In the genomic region with DNA sequence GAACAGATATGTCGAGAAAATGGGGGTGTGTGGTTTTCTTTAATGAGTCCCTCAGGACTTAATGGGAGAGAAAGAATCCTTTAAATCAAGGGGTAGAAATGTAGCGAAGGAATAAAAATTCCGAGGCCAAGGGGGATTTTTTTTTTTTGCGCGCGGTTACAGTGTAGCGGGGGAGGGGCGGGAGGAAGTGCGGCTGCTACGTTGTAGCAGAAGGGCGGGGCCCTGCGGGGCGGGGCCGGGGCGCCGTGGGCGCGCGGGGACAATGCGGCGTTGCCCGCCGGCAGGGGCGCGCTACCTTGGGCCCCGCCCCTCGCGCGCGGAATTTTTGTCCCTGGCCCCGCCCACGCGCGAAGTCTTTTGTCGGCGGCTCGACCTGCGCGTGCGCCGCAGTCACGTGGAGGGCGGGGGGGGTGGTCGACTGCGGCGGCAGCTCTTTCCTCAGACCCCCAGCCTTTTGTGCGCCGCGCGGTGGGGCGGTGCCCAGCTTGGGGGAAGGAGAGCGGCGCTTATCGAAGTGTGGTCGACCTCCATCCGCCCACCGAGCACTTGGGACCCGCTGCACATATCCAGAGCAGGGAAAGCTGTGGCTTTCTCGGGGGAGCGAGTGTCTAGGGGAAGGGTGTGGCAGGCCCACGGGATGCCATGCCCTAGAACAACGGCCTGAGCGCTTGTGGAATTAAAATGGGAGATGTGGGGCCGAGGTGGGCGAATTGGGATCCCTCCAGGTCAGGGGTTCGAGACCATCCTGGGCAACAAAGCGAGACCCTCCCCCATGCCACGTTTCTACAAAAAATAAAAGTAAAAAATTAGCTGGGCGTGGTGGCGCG, we compare ENCODE assay signal across 1 cellular context.
A peak's percentile ranks its signal among the peaks of the same experiment; 100 is the strongest.
TF ChIP-seq lines count a peak whose summit lies in the region.

No MANE protein-coding gene starts in this region.

TF ChIP-seq in HepG2, 621 proteins besides CTCF, POLR2A, EP300 and RAD21 (continued from another document and continues in another):
- peak; percentile 55; the same call in 1 of the 2 replicates for TF ChIP-seq HDAC2 (CRISPR knock-in tag; IDR thresholded peaks at IDR 0.05)
- TF ChIP-seq, protein P1, sequence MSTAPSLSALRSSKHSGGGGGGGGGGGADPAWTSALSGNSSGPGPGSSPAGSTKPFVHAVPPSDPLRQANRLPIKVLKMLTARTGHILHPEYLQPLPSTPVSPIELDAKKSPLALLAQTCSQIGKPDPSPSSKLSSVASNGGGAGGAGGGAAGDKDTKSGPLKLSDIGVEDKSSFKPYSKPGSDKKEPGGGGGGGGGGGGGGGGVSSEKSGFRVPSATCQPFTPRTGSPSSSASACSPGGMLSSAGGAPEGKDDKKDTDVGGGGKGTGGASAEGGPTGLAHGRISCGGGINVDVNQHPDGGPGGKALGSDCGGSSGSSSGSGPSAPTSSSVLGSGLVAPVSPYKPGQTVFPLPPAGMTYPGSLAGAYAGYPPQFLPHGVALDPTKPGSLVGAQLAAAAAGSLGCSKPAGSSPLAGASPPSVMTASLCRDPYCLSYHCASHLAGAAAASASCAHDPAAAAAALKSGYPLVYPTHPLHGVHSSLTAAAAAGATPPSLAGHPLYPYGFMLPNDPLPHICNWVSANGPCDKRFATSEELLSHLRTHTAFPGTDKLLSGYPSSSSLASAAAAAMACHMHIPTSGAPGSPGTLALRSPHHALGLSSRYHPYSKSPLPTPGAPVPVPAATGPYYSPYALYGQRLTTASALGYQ (CRISPR knock-in tag; IDR thresholded peaks at IDR 0.05): peak; percentile 55; the same call in 1 of the 2 replicates
- TF ChIP-seq TCF12 (IDR thresholded peaks at IDR 0.05): no peak
- 0 out of 2 replicates have a peak, but pooled peaks have one; percentile 14 for TF ChIP-seq TCF12 (CRISPR knock-in tag; IDR thresholded peaks at IDR 0.05)
- no peak for TF ChIP-seq REXO4 (CRISPR knock-in tag; IDR thresholded peaks at IDR 0.05; ENCODE audit: borderline replicate concordance)
- no peak for TF ChIP-seq CBX2 (IDR thresholded peaks at IDR 0.05; ENCODE audit: low read depth, low read length)
- TF ChIP-seq CBX2 (CRISPR knock-in tag; IDR thresholded peaks at IDR 0.05; ENCODE audit: low read depth): no peak
- TF ChIP-seq, protein P2, sequence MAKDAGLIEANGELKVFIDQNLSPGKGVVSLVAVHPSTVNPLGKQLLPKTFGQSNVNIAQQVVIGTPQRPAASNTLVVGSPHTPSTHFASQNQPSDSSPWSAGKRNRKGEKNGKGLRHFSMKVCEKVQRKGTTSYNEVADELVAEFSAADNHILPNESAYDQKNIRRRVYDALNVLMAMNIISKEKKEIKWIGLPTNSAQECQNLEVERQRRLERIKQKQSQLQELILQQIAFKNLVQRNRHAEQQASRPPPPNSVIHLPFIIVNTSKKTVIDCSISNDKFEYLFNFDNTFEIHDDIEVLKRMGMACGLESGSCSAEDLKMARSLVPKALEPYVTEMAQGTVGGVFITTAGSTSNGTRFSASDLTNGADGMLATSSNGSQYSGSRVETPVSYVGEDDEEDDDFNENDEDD (CRISPR knock-in tag; IDR thresholded peaks at IDR 0.05; ENCODE audit: borderline replicate concordance): peak; percentile 92
- TF ChIP-seq ZNF264 (CRISPR knock-in tag; IDR thresholded peaks at IDR 0.05): 0 out of 2 replicates have a peak, but pooled peaks have one; percentile 39
- TF ChIP-seq SAFB2 (CRISPR knock-in tag; IDR thresholded peaks at IDR 0.05; ENCODE audit: borderline replicate concordance, low read depth): peak; percentile 75; the same call in 1 of the 2 replicates
- no peak; the same call in 1 of the 2 replicates for TF ChIP-seq ZNF678 (CRISPR knock-in tag; IDR thresholded peaks at IDR 0.05)
- TF ChIP-seq, protein P3, sequence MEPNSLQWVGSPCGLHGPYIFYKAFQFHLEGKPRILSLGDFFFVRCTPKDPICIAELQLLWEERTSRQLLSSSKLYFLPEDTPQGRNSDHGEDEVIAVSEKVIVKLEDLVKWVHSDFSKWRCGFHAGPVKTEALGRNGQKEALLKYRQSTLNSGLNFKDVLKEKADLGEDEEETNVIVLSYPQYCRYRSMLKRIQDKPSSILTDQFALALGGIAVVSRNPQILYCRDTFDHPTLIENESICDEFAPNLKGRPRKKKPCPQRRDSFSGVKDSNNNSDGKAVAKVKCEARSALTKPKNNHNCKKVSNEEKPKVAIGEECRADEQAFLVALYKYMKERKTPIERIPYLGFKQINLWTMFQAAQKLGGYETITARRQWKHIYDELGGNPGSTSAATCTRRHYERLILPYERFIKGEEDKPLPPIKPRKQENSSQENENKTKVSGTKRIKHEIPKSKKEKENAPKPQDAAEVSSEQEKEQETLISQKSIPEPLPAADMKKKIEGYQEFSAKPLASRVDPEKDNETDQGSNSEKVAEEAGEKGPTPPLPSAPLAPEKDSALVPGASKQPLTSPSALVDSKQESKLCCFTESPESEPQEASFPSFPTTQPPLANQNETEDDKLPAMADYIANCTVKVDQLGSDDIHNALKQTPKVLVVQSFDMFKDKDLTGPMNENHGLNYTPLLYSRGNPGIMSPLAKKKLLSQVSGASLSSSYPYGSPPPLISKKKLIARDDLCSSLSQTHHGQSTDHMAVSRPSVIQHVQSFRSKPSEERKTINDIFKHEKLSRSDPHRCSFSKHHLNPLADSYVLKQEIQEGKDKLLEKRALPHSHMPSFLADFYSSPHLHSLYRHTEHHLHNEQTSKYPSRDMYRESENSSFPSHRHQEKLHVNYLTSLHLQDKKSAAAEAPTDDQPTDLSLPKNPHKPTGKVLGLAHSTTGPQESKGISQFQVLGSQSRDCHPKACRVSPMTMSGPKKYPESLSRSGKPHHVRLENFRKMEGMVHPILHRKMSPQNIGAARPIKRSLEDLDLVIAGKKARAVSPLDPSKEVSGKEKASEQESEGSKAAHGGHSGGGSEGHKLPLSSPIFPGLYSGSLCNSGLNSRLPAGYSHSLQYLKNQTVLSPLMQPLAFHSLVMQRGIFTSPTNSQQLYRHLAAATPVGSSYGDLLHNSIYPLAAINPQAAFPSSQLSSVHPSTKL (CRISPR knock-in tag; IDR thresholded peaks at IDR 0.05): peak; percentile 69; the same call in 1 of the 2 replicates
- TF ChIP-seq RBM22 (optimal IDR thresholded peaks at IDR 0.05; ENCODE audit: low read length): peak; percentile 97
- TF ChIP-seq MED1 (CRISPR knock-in tag; IDR thresholded peaks at IDR 0.05): peak; percentile 68
- TF ChIP-seq GATAD2A (CRISPR knock-in tag; IDR thresholded peaks at IDR 0.05): peak; percentile 26; the same call in 1 of the 2 replicates
- peak; percentile 46; the same call in 1 of the 2 replicates for TF ChIP-seq ZFP1 (CRISPR knock-in tag; IDR thresholded peaks at IDR 0.05)
- TF ChIP-seq ZNF143 (CRISPR knock-in tag; IDR thresholded peaks at IDR 0.05): 0 out of 2 replicates have a peak, but pooled peaks have one; percentile 40
- 0 out of 2 replicates have a peak, but pooled peaks have one; percentile 49 for TF ChIP-seq MTF2 (CRISPR knock-in tag; IDR thresholded peaks at IDR 0.05; ENCODE audit: borderline replicate concordance)
- TF ChIP-seq CENPT (CRISPR knock-in tag; IDR thresholded peaks at IDR 0.05; ENCODE audit: low read depth): peak; percentile 53; the same call in 1 of the 2 replicates
- TF ChIP-seq, protein P4, sequence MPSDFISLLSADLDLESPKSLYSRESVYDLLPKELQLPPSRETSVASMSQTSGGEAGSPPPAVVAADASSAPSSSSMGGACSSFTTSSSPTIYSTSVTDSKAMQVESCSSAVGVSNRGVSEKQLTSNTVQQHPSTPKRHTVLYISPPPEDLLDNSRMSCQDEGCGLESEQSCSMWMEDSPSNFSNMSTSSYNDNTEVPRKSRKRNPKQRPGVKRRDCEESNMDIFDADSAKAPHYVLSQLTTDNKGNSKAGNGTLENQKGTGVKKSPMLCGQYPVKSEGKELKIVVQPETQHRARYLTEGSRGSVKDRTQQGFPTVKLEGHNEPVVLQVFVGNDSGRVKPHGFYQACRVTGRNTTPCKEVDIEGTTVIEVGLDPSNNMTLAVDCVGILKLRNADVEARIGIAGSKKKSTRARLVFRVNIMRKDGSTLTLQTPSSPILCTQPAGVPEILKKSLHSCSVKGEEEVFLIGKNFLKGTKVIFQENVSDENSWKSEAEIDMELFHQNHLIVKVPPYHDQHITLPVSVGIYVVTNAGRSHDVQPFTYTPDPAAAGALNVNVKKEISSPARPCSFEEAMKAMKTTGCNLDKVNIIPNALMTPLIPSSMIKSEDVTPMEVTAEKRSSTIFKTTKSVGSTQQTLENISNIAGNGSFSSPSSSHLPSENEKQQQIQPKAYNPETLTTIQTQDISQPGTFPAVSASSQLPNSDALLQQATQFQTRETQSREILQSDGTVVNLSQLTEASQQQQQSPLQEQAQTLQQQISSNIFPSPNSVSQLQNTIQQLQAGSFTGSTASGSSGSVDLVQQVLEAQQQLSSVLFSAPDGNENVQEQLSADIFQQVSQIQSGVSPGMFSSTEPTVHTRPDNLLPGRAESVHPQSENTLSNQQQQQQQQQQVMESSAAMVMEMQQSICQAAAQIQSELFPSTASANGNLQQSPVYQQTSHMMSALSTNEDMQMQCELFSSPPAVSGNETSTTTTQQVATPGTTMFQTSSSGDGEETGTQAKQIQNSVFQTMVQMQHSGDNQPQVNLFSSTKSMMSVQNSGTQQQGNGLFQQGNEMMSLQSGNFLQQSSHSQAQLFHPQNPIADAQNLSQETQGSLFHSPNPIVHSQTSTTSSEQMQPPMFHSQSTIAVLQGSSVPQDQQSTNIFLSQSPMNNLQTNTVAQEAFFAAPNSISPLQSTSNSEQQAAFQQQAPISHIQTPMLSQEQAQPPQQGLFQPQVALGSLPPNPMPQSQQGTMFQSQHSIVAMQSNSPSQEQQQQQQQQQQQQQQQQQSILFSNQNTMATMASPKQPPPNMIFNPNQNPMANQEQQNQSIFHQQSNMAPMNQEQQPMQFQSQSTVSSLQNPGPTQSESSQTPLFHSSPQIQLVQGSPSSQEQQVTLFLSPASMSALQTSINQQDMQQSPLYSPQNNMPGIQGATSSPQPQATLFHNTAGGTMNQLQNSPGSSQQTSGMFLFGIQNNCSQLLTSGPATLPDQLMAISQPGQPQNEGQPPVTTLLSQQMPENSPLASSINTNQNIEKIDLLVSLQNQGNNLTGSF (CRISPR knock-in tag; IDR thresholded peaks at IDR 0.05): peak; percentile 5
- TF ChIP-seq KDM6A (CRISPR knock-in tag; IDR thresholded peaks at IDR 0.05; ENCODE audit: low read depth): 0 out of 2 replicates have a peak, but pooled peaks have one; percentile 28
- peak; percentile 64 for TF ChIP-seq ZNF607 (CRISPR knock-in tag; IDR thresholded peaks at IDR 0.05; ENCODE audit: borderline replicate concordance)
- TF ChIP-seq, protein P5, sequence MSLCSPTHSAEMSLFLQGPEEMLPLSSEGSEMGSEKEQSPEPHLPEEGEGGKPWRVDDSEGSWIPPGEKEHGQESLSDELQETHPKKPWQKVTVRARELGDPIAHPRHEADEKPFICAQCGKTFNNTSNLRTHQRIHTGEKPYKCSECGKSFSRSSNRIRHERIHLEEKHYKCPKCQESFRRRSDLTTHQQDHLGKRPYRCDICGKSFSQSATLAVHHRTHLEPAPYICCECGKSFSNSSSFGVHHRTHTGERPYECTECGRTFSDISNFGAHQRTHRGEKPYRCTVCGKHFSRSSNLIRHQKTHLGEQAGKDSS (CRISPR knock-in tag; IDR thresholded peaks at IDR 0.05; ENCODE audit: borderline replicate concordance, low read depth): peak; percentile 29; the same call in 1 of the 2 replicates
- TF ChIP-seq, protein P6, sequence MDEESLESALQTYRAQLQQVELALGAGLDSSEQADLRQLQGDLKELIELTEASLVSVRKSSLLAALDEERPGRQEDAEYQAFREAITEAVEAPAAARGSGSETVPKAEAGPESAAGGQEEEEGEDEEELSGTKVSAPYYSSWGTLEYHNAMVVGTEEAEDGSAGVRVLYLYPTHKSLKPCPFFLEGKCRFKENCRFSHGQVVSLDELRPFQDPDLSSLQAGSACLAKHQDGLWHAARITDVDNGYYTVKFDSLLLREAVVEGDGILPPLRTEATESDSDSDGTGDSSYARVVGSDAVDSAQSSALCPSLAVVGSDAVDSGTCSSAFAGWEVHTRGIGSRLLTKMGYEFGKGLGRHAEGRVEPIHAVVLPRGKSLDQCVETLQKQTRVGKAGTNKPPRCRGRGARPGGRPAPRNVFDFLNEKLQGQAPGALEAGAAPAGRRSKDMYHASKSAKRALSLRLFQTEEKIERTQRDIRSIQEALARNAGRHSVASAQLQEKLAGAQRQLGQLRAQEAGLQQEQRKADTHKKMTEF (CRISPR knock-in tag; IDR thresholded peaks at IDR 0.05): peak; percentile 61; the same call in 1 of the 2 replicates
- TF ChIP-seq CREM (IDR thresholded peaks at IDR 0.05): 0 out of 2 replicates have a peak, but pooled peaks have one; percentile 36
- no peak; the same call in 1 of the 2 replicates for TF ChIP-seq CREM (CRISPR knock-in tag; IDR thresholded peaks at IDR 0.05)
- TF ChIP-seq, protein P7, sequence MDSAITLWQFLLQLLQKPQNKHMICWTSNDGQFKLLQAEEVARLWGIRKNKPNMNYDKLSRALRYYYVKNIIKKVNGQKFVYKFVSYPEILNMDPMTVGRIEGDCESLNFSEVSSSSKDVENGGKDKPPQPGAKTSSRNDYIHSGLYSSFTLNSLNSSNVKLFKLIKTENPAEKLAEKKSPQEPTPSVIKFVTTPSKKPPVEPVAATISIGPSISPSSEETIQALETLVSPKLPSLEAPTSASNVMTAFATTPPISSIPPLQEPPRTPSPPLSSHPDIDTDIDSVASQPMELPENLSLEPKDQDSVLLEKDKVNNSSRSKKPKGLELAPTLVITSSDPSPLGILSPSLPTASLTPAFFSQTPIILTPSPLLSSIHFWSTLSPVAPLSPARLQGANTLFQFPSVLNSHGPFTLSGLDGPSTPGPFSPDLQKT (CRISPR knock-in tag; IDR thresholded peaks at IDR 0.05; ENCODE audit: borderline replicate concordance): no peak
- peak; percentile 48; the same call in 1 of the 2 replicates for TF ChIP-seq ZNF121 (CRISPR knock-in tag; IDR thresholded peaks at IDR 0.05)
- TF ChIP-seq ZNF251 (CRISPR knock-in tag; IDR thresholded peaks at IDR 0.05): no peak
- TF ChIP-seq SATB2 (CRISPR knock-in tag; IDR thresholded peaks at IDR 0.05): no peak
- peak; percentile 66 for TF ChIP-seq KAT8 (CRISPR knock-in tag; IDR thresholded peaks at IDR 0.05)
- TF ChIP-seq ZNF343 (CRISPR knock-in tag; IDR thresholded peaks at IDR 0.05): 0 out of 2 replicates have a peak, but pooled peaks have one; percentile 18
- TF ChIP-seq KDM5B (CRISPR knock-in tag; IDR thresholded peaks at IDR 0.05; ENCODE audit: borderline replicate concordance): peak; percentile 82
- TF ChIP-seq SAP130 (CRISPR knock-in tag; IDR thresholded peaks at IDR 0.05; ENCODE audit: low read depth): peak; percentile 84
- TF ChIP-seq STAT5B (CRISPR knock-in tag; IDR thresholded peaks at IDR 0.05): 0 out of 2 replicates have a peak, but pooled peaks have one; percentile 65
- TF ChIP-seq ZBTB3 (CRISPR knock-in tag; IDR thresholded peaks at IDR 0.05; ENCODE audit: borderline replicate concordance, low read depth): peak; percentile 46; the same call in 1 of the 2 replicates
